ENCODE assay signal across 8 cellular contexts in the genomic region with DNA sequence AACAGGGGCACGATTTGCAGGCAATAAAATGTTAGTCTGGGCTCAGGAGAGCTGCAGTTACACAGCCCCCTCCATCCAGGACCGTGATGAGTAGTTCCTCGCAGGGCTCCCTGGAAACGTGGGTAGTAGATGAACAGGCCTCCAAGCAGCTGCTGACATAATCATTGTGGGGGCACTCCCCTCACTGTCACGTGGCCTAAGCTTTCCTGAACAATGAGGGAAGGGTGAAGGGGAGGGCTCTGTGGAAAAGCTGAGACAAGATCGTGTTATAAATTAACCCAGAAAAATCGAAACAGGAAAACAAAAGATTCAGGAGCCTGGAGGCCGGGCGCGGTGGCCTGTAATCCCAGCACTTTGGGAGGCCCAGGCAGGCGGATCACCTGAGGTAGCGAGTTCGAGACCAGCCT. TPM values are rescaled to one million over a fixed set of nuclear protein-coding genes. Genes with fewer than 3 reads are reported as not detected.
A peak's percentile ranks its signal among the peaks of the same experiment; 100 is the strongest.
DNase-seq lines count a peak whose midpoint lies in the region; ATAC-seq and TF ChIP-seq lines count a peak whose summit lies in the region.

No MANE protein-coding gene starts in this region.

- H3K36me3 ChIP-seq in Karpas-422 (ENCODE audit: insufficient read depth, low read length) (no peaks in the 10 kb centered on the region), neural cell (ENCODE audit: insufficient read depth, low read length) (no peaks in the 10 kb centered on the region), upper lobe of right lung (peaks cover 38% of the 10 kb centered on the region), MM.1S (replicated peaks; ENCODE audit: insufficient read depth, low read length) (no peaks in the 10 kb centered on the region; the same call in 1 of the 2 replicates)

- H4K20me1 ChIP-seq in Karpas-422 (ENCODE audit: insufficient read depth, low read depth, low read length), result peaks cover 13% of the 10 kb centered on the region
- H4K20me1 ChIP-seq in neural cell (ENCODE audit: insufficient read depth), result no peaks in the 10 kb centered on the region
- H4K20me1 ChIP-seq in MM.1S (ENCODE audit: insufficient read depth, low read length), result no peaks in the 10 kb centered on the region

- H3K27ac ChIP-seq in CD4-positive, alpha-beta T cell (ENCODE audit: low read depth, low read length), result peak overlapping the region; percentile 99
- H3K27ac ChIP-seq in Karpas-422 (ENCODE audit: low read length) (peak overlapping the region; percentile 34; the same call in 1 of the 2 replicates), neural cell (ENCODE audit: low read length) (peak overlapping the region; percentile 95), upper lobe of right lung (peak overlapping the region; percentile 100), MM.1S (ENCODE audit: low read length) (no peak overlapping the region)

- H3K4me3 ChIP-seq in Karpas-422 (ENCODE audit: low read length) (no peak overlapping the region), neural cell (ENCODE audit: low read length) (peak overlapping the region; percentile 55), upper lobe of right lung (peak overlapping the region; percentile 82), MM.1S (ENCODE audit: low read length) (no peak overlapping the region)

- H3K9me2 ChIP-seq in Karpas-422 (replicated peaks; ENCODE audit: insufficient read depth, low read length), result no peaks in the 10 kb centered on the region
- no peaks in the 10 kb centered on the region for H3K9me2 ChIP-seq in neural cell (ENCODE audit: insufficient read depth, low read length)
- H3K9me2 ChIP-seq in MM.1S (replicated peaks; ENCODE audit: insufficient read depth, low read length), result no peaks in the 10 kb centered on the region

- CTCF ChIA-PET in CD4-positive, alpha-beta T cell (lab: Charles Lee), result interaction anchor here (1.0 to 2.0 kb wide), 3 partner anchors 13 to 16 kb away, joined by 3 to 6 read pairs (median 4); no protein-coding TSS in a partner anchor

- H3F3A ChIP-seq in neural cell (ENCODE audit: insufficient read depth, low read length, poor library complexity, severe bottlenecking) (peaks cover 6% of the 10 kb centered on the region), MM.1S (ENCODE audit: insufficient read depth, low read length) (peaks cover 21% of the 10 kb centered on the region)

- peaks cover 57% of the 10 kb centered on the region for H3K4me1 ChIP-seq in Karpas-422 (ENCODE audit: low read length)
- H3K4me1 ChIP-seq in upper lobe of right lung, result peaks cover 45% of the 10 kb centered on the region
- peaks cover 21% of the 10 kb centered on the region for H3K4me1 ChIP-seq in MM.1S (ENCODE audit: low read length)

- peaks cover 55% of the 10 kb centered on the region for H3K4me1 Mint-ChIP-seq in CD4-positive, alpha-beta T cell (ENCODE audit: low read depth)
- peaks cover 16% of the 10 kb centered on the region for H3K4me1 Mint-ChIP-seq in activated T-cell treated with anti-CD3 and anti-CD28 coated beads, Interleukin-2, amount 50 U/mL, for 72 hours (ENCODE audit: low read depth)

- H3K27ac Mint-ChIP-seq in CD4-positive, alpha-beta T cell, result no peak overlapping the region
- H3K27ac Mint-ChIP-seq in activated T-cell treated with anti-CD3 and anti-CD28 coated beads, Interleukin-2, amount 50 U/mL, for 72 hours, result peak overlapping the region; percentile 82

- no peak for TF ChIP-seq RAD21 in neural cell (conservative IDR thresholded peaks at IDR 0.05)

- no peak for DNase-seq in CD4-positive, alpha-beta T cell
- DNase-seq in Karpas-422 (no peak), fibroblast of the conjunctiva (ENCODE audit: low read depth) (peak; percentile 95), upper lobe of right lung (peak; percentile 82), MM.1S (no peak)
- peak; percentile 49 to 66 for DNase-seq in activated T-cell treated with anti-CD3 and anti-CD28 coated beads, Interleukin-2, amount 50 U/mL, for 72 hours

- peak overlapping the region; percentile 95 for H3K4me3 Mint-ChIP-seq in CD4-positive, alpha-beta T cell
- H3K4me3 Mint-ChIP-seq in activated T-cell treated with anti-CD3 and anti-CD28 coated beads, Interleukin-2, amount 50 U/mL, for 72 hours, result no peak overlapping the region

- no peaks in the 10 kb centered on the region for H3K27me3 ChIP-seq in CD4-positive, alpha-beta T cell (ENCODE audit: control insufficient read depth, insufficient read depth, low read length)
- no peaks in the 10 kb centered on the region for H3K27me3 ChIP-seq in Karpas-422 (ENCODE audit: low read length)
- no peaks in the 10 kb centered on the region for H3K27me3 ChIP-seq in neural cell (ENCODE audit: insufficient read depth, low read depth, low read length)
- no peaks in the 10 kb centered on the region for H3K27me3 ChIP-seq in upper lobe of right lung
- no peaks in the 10 kb centered on the region for H3K27me3 ChIP-seq in MM.1S (replicated peaks; ENCODE audit: insufficient read depth, low read length)

- no peak for TF ChIP-seq EP300 in neural cell (conservative IDR thresholded peaks at IDR 0.05; ENCODE audit: poor library complexity, severe bottlenecking)

- POLR2A ChIA-PET in CD4-positive, alpha-beta T cell (lab: Charles Lee), result interaction anchor here (0.6 to 16.4 kb wide), 10 partner anchors 10 to 142 kb away, joined by 3 to 419 read pairs (median 22); a partner anchor contains a TSS

- H3K9ac ChIP-seq in Karpas-422 (ENCODE audit: low read length) (peak overlapping the region; percentile 80), neural cell (ENCODE audit: low read length) (peak overlapping the region; percentile 95), MM.1S (ENCODE audit: low read length) (no peak overlapping the region)

- H3K36me3 Mint-ChIP-seq in CD4-positive, alpha-beta T cell (ENCODE audit: low read depth), result peaks cover 71% of the 10 kb centered on the region
- H3K36me3 Mint-ChIP-seq in activated T-cell treated with anti-CD3 and anti-CD28 coated beads, Interleukin-2, amount 50 U/mL, for 72 hours (ENCODE audit: insufficient read depth in 2 of 2), result peaks cover under 1 to 14% of the 10 kb centered on the region in 2 donors

- peak overlapping the region; percentile 96 for H3K4me2 ChIP-seq in Karpas-422 (ENCODE audit: low read depth, low read length, poor library complexity, severe bottlenecking)
- no peak overlapping the region for H3K4me2 ChIP-seq in neural cell (ENCODE audit: low read length)
- no peak overlapping the region for H3K4me2 ChIP-seq in MM.1S (ENCODE audit: low read depth, low read length)

- TF ChIP-seq CTCF in CD4-positive, alpha-beta T cell (IDR thresholded peaks at IDR 0.05), result no peak
- TF ChIP-seq CTCF in neural cell (IDR thresholded peaks at IDR 0.05; ENCODE audit: poor library complexity, severe bottlenecking) (no peak), upper lobe of right lung (IDR thresholded peaks at IDR 0.05) (no peak), MM.1S (IDR thresholded peaks at IDR 0.05; ENCODE audit: low read length) (no peak)

- H3K27me3 Mint-ChIP-seq in CD4-positive, alpha-beta T cell, result peaks cover 4% of the 10 kb centered on the region
- no peaks in the 10 kb centered on the region for H3K27me3 Mint-ChIP-seq in activated T-cell treated with anti-CD3 and anti-CD28 coated beads, Interleukin-2, amount 50 U/mL, for 72 hours (ENCODE audit: low read depth)

- H2AFZ ChIP-seq in Karpas-422 (ENCODE audit: low read length), result no peak overlapping the region
- no peak overlapping the region for H2AFZ ChIP-seq in neural cell (ENCODE audit: low read depth, low read length)
- H2AFZ ChIP-seq in MM.1S (ENCODE audit: low read length), result no peak overlapping the region

- intact Hi-C loops in CD4-positive, alpha-beta T cell (cut with DNase I, micrococcal nuclease), result loop anchor here (10.0 kb wide), 2 partner anchors 319 to 669 kb away; a partner anchor contains a TSS
- intact Hi-C loops in upper lobe of right lung (cut with DNase I), result no loop called here

- H3K79me2 ChIP-seq in Karpas-422 (ENCODE audit: low read length) (peaks cover 43% of the 10 kb centered on the region), neural cell (replicated peaks; ENCODE audit: insufficient read depth, low read length) (peaks cover 3% of the 10 kb centered on the region), MM.1S (ENCODE audit: low read length) (peaks cover 32% of the 10 kb centered on the region)

- H3K9me3 Mint-ChIP-seq in CD4-positive, alpha-beta T cell, result no peaks in the 10 kb centered on the region
- no peaks in the 10 kb centered on the region for H3K9me3 Mint-ChIP-seq in activated T-cell treated with anti-CD3 and anti-CD28 coated beads, Interleukin-2, amount 50 U/mL, for 72 hours

- no peaks in the 10 kb centered on the region for H3K9me3 ChIP-seq in CD4-positive, alpha-beta T cell (ENCODE audit: control insufficient read depth, low read length)
- H3K9me3 ChIP-seq in Karpas-422 (ENCODE audit: low read length), result no peaks in the 10 kb centered on the region
- H3K9me3 ChIP-seq in neural cell (ENCODE audit: low read length), result no peaks in the 10 kb centered on the region
- H3K9me3 ChIP-seq in upper lobe of right lung, result no peaks in the 10 kb centered on the region
- no peaks in the 10 kb centered on the region for H3K9me3 ChIP-seq in MM.1S (replicated peaks; ENCODE audit: insufficient read depth, low read length)

- ATAC-seq in CD4-positive, alpha-beta T cell (ENCODE audit: poor library complexity), result no peak
- ATAC-seq in activated T-cell treated with anti-CD3 and anti-CD28 coated beads, Interleukin-2, amount 50 U/mL, for 72 hours (replicated peaks in 1 of 2), result no peak
- ATAC-seq in upper lobe of right lung (peak; percentile 6), HG03442 (IDR thresholded peaks at IDR 0.05; ENCODE audit: unreplicated experiment) (no peak)

RNA-seq across cellular contexts. Expression of a gene that starts 1.3 kb away (rescaled TPM):
- 1,000 to 10,000 TPM; 1,723 to 1,794 TPM for total RNA-seq in CD4-positive, alpha-beta T cell
- total RNA-seq in Karpas-422 (2014; rRNA removed; shearing (Covaris generic); ENCODE audit: low replicate concordance), result 12.7 and 24.0 TPM in 2 replicates
- 10 to 100 TPM; 58.2 to 78.5 TPM for total RNA-seq in activated T-cell treated with anti-CD3 and anti-CD28 coated beads, Interleukin-2, amount 50 U/mL, for 72 hours
- polyA plus RNA-seq in neural cell, result 1.9 and 2.0 TPM in 2 replicates
- 16.8 and 20.2 TPM in 2 replicates for polyA minus RNA-seq in neural cell
- 350 TPM for total RNA-seq in upper lobe of right lung

RNA-seq across cellular contexts. Expression of a gene that starts 9.2 kb away (rescaled TPM):
- 100 to 1,000 TPM; 351 to 366 TPM for total RNA-seq in CD4-positive, alpha-beta T cell
- total RNA-seq in Karpas-422 (2014; rRNA removed; shearing (Covaris generic); ENCODE audit: low replicate concordance), result 24.5 and 47.7 TPM in 2 replicates
- 10 to 100 TPM; 71.3 to 73.6 TPM for total RNA-seq in activated T-cell treated with anti-CD3 and anti-CD28 coated beads, Interleukin-2, amount 50 U/mL, for 72 hours
- polyA plus RNA-seq in neural cell, result 91.6 and 98.3 TPM in 2 replicates
- polyA minus RNA-seq in neural cell, result 80.3 and 88.3 TPM in 2 replicates
- total RNA-seq in upper lobe of right lung, result 78.1 TPM

RNA-seq across cellular contexts. Expression of a gene that starts 22.6 kb away (rescaled TPM):
- 10 to 100 TPM; 12.2 to 12.9 TPM for total RNA-seq in CD4-positive, alpha-beta T cell
- 70.7 and 134 TPM in 2 replicates for total RNA-seq in Karpas-422 (2014; rRNA removed; shearing (Covaris generic); ENCODE audit: low replicate concordance)
- total RNA-seq in activated T-cell treated with anti-CD3 and anti-CD28 coated beads, Interleukin-2, amount 50 U/mL, for 72 hours, result 10 to 100 TPM; 45.1 to 50.8 TPM
- 23.3 and 31.7 TPM in 2 replicates for polyA plus RNA-seq in neural cell
- polyA minus RNA-seq in neural cell, result 46.0 and 56.4 TPM in 2 replicates
- total RNA-seq in upper lobe of right lung, result 9.3 TPM

RNA-seq across cellular contexts. Expression of a gene that starts 29.6 kb away (rescaled TPM):
- under 1 TPM; 0.52 to 0.53 TPM for total RNA-seq in CD4-positive, alpha-beta T cell
- 0.37 and 2.1 TPM in 2 replicates for total RNA-seq in Karpas-422 (2014; rRNA removed; shearing (Covaris generic); ENCODE audit: low replicate concordance)
- 1 to 10 TPM; 1.5 to 4.3 TPM for total RNA-seq in activated T-cell treated with anti-CD3 and anti-CD28 coated beads, Interleukin-2, amount 50 U/mL, for 72 hours
- polyA plus RNA-seq in neural cell, result 7.3 and 15.3 TPM in 2 replicates
- polyA minus RNA-seq in neural cell, result 2.4 TPM in 1 of 2 replicates, not detected in the other
- not detected for total RNA-seq in upper lobe of right lung

RNA-seq across cellular contexts. Expression of a gene that starts 35.2 kb away (rescaled TPM):
- total RNA-seq in CD4-positive, alpha-beta T cell, result under 1 TPM; 0.81 to 0.91 TPM
- 0.18 TPM in 1 of 2 replicates, not detected in the other for total RNA-seq in Karpas-422 (2014; rRNA removed; shearing (Covaris generic); ENCODE audit: low replicate concordance)
- total RNA-seq in activated T-cell treated with anti-CD3 and anti-CD28 coated beads, Interleukin-2, amount 50 U/mL, for 72 hours, result not detected
- polyA plus RNA-seq in neural cell, result 0.77 and 1.6 TPM in 2 replicates
- 0.73 and 0.81 TPM in 2 replicates for polyA minus RNA-seq in neural cell
- total RNA-seq in upper lobe of right lung, result not detected

Comparison
In these comparisons a context has a peak if more than half of its experiments do, and no peak if none do; other contexts are left out.
1. DNase-seq: peak in activated T-cell treated with anti-CD3 and anti-CD28 coated beads, Interleukin-2, amount 50 U/mL, for 72 hours (2 of 2), fibroblast of the conjunctiva (single experiment) and upper lobe of right lung (single experiment); none in CD4-positive, alpha-beta T cell (0 of 10), Karpas-422 (single experiment) and MM.1S (single experiment).
2. H3K4me3 ChIP-seq: peak in neural cell (single experiment) and upper lobe of right lung (single experiment); none in Karpas-422 (single experiment) and MM.1S (single experiment).